28 cellular contexts compared by ENCODE assay signal in the genomic region with DNA sequence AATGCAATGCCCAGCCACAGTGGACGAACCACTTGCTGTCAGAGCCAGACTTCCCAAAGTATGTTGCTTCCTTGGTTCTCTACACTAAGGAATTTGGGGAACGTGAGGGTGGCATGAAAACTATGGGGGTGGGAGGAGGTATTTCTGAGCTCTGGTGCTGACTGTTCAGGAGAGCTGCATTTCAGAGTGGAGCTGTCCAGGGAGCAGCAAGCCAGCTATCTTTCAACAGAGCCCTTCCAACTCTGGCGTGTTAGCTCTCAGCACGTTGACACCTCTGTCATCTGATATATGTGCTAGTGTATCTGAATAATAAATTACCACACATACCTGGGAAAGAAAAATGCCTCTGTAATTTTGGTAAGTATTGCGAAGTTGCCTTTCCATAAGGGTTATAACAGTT.
A peak's percentile ranks its signal among the peaks of the same experiment; 100 is the strongest.
DNase-seq lines count a peak whose midpoint lies in the region; ATAC-seq and TF ChIP-seq lines count a peak whose summit lies in the region.
"Had no signal": no experiment of that assay in that cellular context is flagged by ENCODE, and none has a peak within 500 bp of the region (broad histone marks: within the 10 kb centered on the region; RNA-seq: fewer than 3 reads in every experiment).

No MANE protein-coding gene starts in this region.

- no peak overlapping the region for H4K5ac ChIP-seq in mesendoderm (ENCODE audit: low read length)

- no peaks in the 10 kb centered on the region for H3K79me2 ChIP-seq in mesendoderm (ENCODE audit: control insufficient read depth, insufficient read depth, low read length)

- no peak overlapping the region for H3K27ac ChIP-seq in right atrium auricular region
- no peak overlapping the region for H3K27ac ChIP-seq in heart right ventricle
- H3K27ac ChIP-seq in mesendoderm (ENCODE audit: low read depth, low read length), result no peak overlapping the region
- no peak overlapping the region for H3K27ac ChIP-seq in SJCRH30
- H3K27ac ChIP-seq: 22Rv1, GM23248, KMS-11, RWPE1 had no signal

- DNase-seq in Right ventricle myocardium inferior (ENCODE audit: missing footprints), result no peak
- DNase-seq in right atrium auricular region (ENCODE audit: low spot score), result no peak
- DNase-seq in heart right ventricle, result peak; percentile 15 to 22
- peak; percentile 15 for DNase-seq in mesendoderm
- no peak for DNase-seq in SJCRH30
- no peak for DNase-seq in stimulated activated CD4-positive, alpha-beta T cell treated with anti-CD3 and anti-CD28 coated beads, Interleukin-2, amount 100 ng/mL, for 24 hours
- DNase-seq in Ammon's horn (ENCODE audit: low spot score), result no peak
- DNase-seq: BE2C; Calu3; CD8-positive, alpha-beta memory T cell; DMS79 treated with DMSO at 0.1 percent for 48 hours; GM23248; H9; HFFc6; NCI-H1092; NCI-H1417 treated with DMSO at 0.1 percent for 48 hours; NCI-H1694 treated with DMSO at 0.1 percent for 48 hours; NCI-H2081; NCI-H2227 treated with DMSO at 0.1 percent for 48 hours; NCI-H510A; NCI-H69; SIG-M5; SK-N-SH had no signal

- no peak overlapping the region for H4K8ac ChIP-seq in mesendoderm (ENCODE audit: low read depth, low read length)

- H3K36me3 ChIP-seq in right atrium auricular region, result peaks cover 15% of the 10 kb centered on the region
- peaks cover 0 to 86% (median 20%) of the 10 kb centered on the region in 9 donors for H3K36me3 ChIP-seq in heart right ventricle
- peaks cover 6% of the 10 kb centered on the region for H3K36me3 ChIP-seq in mesendoderm (ENCODE audit: control insufficient read depth, insufficient read depth, low read length)
- peaks cover 47% of the 10 kb centered on the region for H3K36me3 ChIP-seq in SJCRH30
- H3K36me3 ChIP-seq: BE2C had no signal

- no peak overlapping the region for H3K4me2 ChIP-seq in mesendoderm (ENCODE audit: low read length)
- H3K4me2 ChIP-seq: KMS-11, SK-N-SH had no signal

- no peak overlapping the region for H3K18ac ChIP-seq in mesendoderm (ENCODE audit: low read length)

- H2AK5ac ChIP-seq in mesendoderm (ENCODE audit: low read length), result no peak overlapping the region

- H3K9ac ChIP-seq in mesendoderm (ENCODE audit: low read length), result no peak overlapping the region
- H3K9ac ChIP-seq: GM23248, KMS-11, SK-N-SH had no signal

- H3K23ac ChIP-seq in mesendoderm (ENCODE audit: low read length), result no peak overlapping the region

- H3K4ac ChIP-seq in mesendoderm (ENCODE audit: low read depth, low read length), result no peak overlapping the region

- ATAC-seq in Right ventricle myocardium inferior (peak; percentile 98), heart right ventricle (peak; percentile 52 to 98 (median 92)), GM18861 (IDR thresholded peaks at IDR 0.05; ENCODE audit: unreplicated experiment) (no peak)
- ATAC-seq: Panc1 had no signal

- no peaks in the 10 kb centered on the region for H3K4me1 ChIP-seq in right atrium auricular region
- H3K4me1 ChIP-seq in heart right ventricle, result peaks cover 0 to 7% (median 0%) of the 10 kb centered on the region in 9 donors
- no peaks in the 10 kb centered on the region for H3K4me1 ChIP-seq in mesendoderm (ENCODE audit: control insufficient read depth, low read depth, low read length)
- no peaks in the 10 kb centered on the region for H3K4me1 ChIP-seq in SJCRH30
- H3K4me1 ChIP-seq: BE2C had no signal

- no peaks in the 10 kb centered on the region for H3K27me3 ChIP-seq in right atrium auricular region
- no peaks in the 10 kb centered on the region for H3K27me3 ChIP-seq in heart right ventricle
- no peaks in the 10 kb centered on the region for H3K27me3 ChIP-seq in mesendoderm (ENCODE audit: insufficient read depth, low read length, poor library complexity)
- no peaks in the 10 kb centered on the region for H3K27me3 ChIP-seq in SJCRH30
- H3K27me3 ChIP-seq: BE2C had no signal

- no peak overlapping the region for H3K4me3 ChIP-seq in right atrium auricular region
- H3K4me3 ChIP-seq in heart right ventricle, result no peak overlapping the region
- no peak overlapping the region for H3K4me3 ChIP-seq in mesendoderm (ENCODE audit: low read length)
- no peak overlapping the region for H3K4me3 ChIP-seq in SJCRH30
- H3K4me3 ChIP-seq: GM23248 had no signal

- TF ChIP-seq CTCF in right atrium auricular region (IDR thresholded peaks at IDR 0.05) (no peak), heart right ventricle (IDR thresholded peaks at IDR 0.05) (no peak)

- H3K79me1 ChIP-seq in mesendoderm (ENCODE audit: low read length), result no peaks in the 10 kb centered on the region

- no peak overlapping the region for H2BK120ac ChIP-seq in mesendoderm (ENCODE audit: low read depth, low read length)

- 46 to 66% methylated on average over 5 of the region's 5 CpGs for WGBS in heart right ventricle, 2 donors
- whole genome bisulfite sequencing in mesendoderm (ENCODE audit: extremely low coverage, insufficient coverage, low lambda C conversion rate), result no CpG with 5 or more reads among the region's 5 CpGs

- H2BK5ac ChIP-seq in mesendoderm (ENCODE audit: low read length), result no peak overlapping the region

- no peak overlapping the region for H2BK15ac ChIP-seq in mesendoderm (replicated peaks; ENCODE audit: low read depth)

- intact Hi-C loops in Right ventricle myocardium inferior (cut with DNase I) (no loop called here), heart right ventricle (cut with DNase I) (no loop called here)

- H3K9me3 ChIP-seq in right atrium auricular region, result no peaks in the 10 kb centered on the region
- H3K9me3 ChIP-seq in heart right ventricle, result no peaks in the 10 kb centered on the region
- H3K9me3 ChIP-seq in SJCRH30 (replicated peaks), result 0 out of 2 replicates have a peak, but pooled peaks cover 3% of the 10 kb centered on the region
- H3K9me3 ChIP-seq: BE2C, SK-N-SH had no signal

- no peak overlapping the region for H3K56ac ChIP-seq in mesendoderm (ENCODE audit: low read length)

Comparison
In these comparisons a context has a peak if more than half of its experiments do, and no peak if none do; other contexts are left out.
1. DNase-seq: peak in heart right ventricle (2 of 2) and mesendoderm (single experiment); none in Right ventricle myocardium inferior (single experiment), right atrium auricular region (single experiment), SJCRH30 (0 of 2), stimulated activated CD4-positive, alpha-beta T cell treated with anti-CD3 and anti-CD28 coated beads, Interleukin-2, amount 100 ng/mL, for 24 hours (0 of 2) and Ammon's horn (single experiment).